ENCODE assay signal across 9 cellular contexts in the genomic region with DNA sequence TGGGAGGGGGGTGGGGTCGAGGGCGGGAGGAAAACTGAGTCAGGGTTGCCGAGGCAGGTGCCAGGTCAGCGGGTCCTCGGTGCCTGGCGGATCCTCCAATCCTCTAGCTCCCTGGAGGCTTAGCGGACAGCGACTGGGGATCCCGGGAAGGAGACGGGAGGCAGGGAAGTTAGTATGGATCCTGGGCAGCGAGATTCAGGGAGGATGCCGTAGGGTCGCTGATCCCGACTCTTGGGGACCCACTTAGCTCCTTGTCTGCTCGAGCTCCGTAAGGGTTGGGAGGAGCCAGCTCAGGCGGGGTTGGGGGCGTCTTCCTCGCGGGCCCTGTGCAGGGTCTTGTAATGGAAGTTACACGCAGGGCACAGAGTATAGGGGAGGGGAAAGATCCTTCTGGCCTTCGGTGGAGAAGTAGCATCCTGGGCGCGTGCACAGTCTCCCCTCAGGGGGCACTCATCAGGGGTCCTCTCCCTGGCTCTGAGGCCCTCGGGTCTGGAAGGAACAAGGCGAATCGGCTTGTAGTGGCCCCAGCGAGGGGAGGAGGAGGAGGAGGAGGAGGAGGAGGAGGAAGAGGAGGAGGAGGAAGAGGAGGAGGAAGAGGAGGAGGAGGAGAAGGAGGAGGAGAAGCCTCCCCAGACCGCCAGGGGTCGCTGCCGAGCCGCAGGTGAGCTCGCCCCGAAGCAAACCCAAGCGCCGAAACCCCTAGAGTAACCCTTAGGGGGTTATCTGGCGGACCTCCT. TPM values are rescaled to one million over a fixed set of nuclear protein-coding genes. Genes with fewer than 3 reads are reported as not detected.
A peak's percentile ranks its signal among the peaks of the same experiment; 100 is the strongest.
DNase-seq lines count a peak whose midpoint lies in the region; ATAC-seq, FAIRE-seq and TF ChIP-seq lines count a peak whose summit lies in the region.
"Had no signal": no experiment of that assay in that cellular context is flagged by ENCODE, and none has a peak within 500 bp of the region (broad histone marks: within the 10 kb centered on the region; RNA-seq: fewer than 3 reads in every experiment).

No MANE protein-coding gene starts in this region.

- H3K27me3 ChIP-seq in WERI-Rb-1 (ENCODE audit: insufficient read depth, low read depth, severe bottlenecking) = no peaks in the 10 kb centered on the region

- FAIRE-seq in kidney (lab: Jason Lieb, UNC) = no peak
- FAIRE-seq: frontal cortex had no signal

- no peak for TF ChIP-seq POLR2A in NB4 (IDR thresholded peaks at IDR 0.05; ENCODE audit: extremely low read depth, insufficient read length)

- H3K36me3 Mint-ChIP-seq in MCF 10A (ENCODE audit: insufficient read depth, unreplicated experiment) = no peaks in the 10 kb centered on the region

- no peak overlapping the region for H3K27ac Mint-ChIP-seq in MCF 10A (ENCODE audit: low read depth, unreplicated experiment)

- CTCF ChIA-PET in MCF 10A (lab: Yijun Ruan, JAX) = interaction anchor here (0.6 to 2.2 kb wide), 24 partner anchors 8 to 953 kb away, joined by 3 to 16 read pairs (median 4); no protein-coding TSS in a partner anchor

- peak; percentile 75 for TF ChIP-seq CTCF in NB4 (IDR thresholded peaks at IDR 0.05; ENCODE audit: low read depth, low read length)
- TF ChIP-seq CTCF in WERI-Rb-1 (IDR thresholded peaks at IDR 0.05; ENCODE audit: low read depth, low read length) = peak; percentile 86
- TF ChIP-seq CTCF in MCF 10A (IDR thresholded peaks at IDR 0.05; ENCODE audit: unreplicated experiment) = peak; percentile 84
- TF ChIP-seq CTCF in kidney (IDR thresholded peaks at IDR 0.05; ENCODE audit: borderline replicate concordance, extremely low read depth, insufficient read depth) = peak; percentile 62

- no peaks in the 10 kb centered on the region for H3K4me1 ChIP-seq in kidney (ENCODE audit: control insufficient read depth in 1 of 2, insufficient read depth in 1 of 2, low read depth in 1 of 2, low read length in 2 of 2)

- intact Hi-C loops in MCF 10A (cut with micrococcal nuclease) (loop anchor here (2.0 to 10.0 kb wide), 2 partner anchors 64 to 302 kb away; no protein-coding TSS in a partner anchor), kidney (cut with DNase I) (no loop called here)

- peaks cover 12% of the 10 kb centered on the region for H3K4me1 Mint-ChIP-seq in MCF 10A (ENCODE audit: insufficient read depth, unreplicated experiment)

- POLR2A ChIA-PET in MCF 10A (lab: Yijun Ruan, JAX) = no interaction called here

- ATAC-seq in GM21619 (IDR thresholded peaks at IDR 0.05; ENCODE audit: unreplicated experiment) (no peak), HG02763 (IDR thresholded peaks at IDR 0.05; ENCODE audit: unreplicated experiment) (no peak)

- BruUV-seq in MCF 10A (replicated peaks; lab: Mats Ljungman, UMichigan) = no TSS peak

- no peaks in the 10 kb centered on the region for H3K36me3 ChIP-seq in WERI-Rb-1
- no peaks in the 10 kb centered on the region for H3K36me3 ChIP-seq in kidney (ENCODE audit: control insufficient read depth in 1 of 2, insufficient read depth in 2 of 2, low read length in 2 of 2)

- no peak overlapping the region for H3K27ac ChIP-seq in WERI-Rb-1
- no peak overlapping the region for H3K27ac ChIP-seq in kidney (ENCODE audit: low read depth in 2 of 2, low read length in 2 of 2)

- no peaks in the 10 kb centered on the region for H3K9me3 Mint-ChIP-seq in MCF 10A (ENCODE audit: unreplicated experiment)

- peaks cover 60% of the 10 kb centered on the region for H3K27me3 Mint-ChIP-seq in MCF 10A (ENCODE audit: insufficient read depth, unreplicated experiment)

- H3K9ac ChIP-seq in kidney (ENCODE audit: low read length in 2 of 2) = no peak overlapping the region

- H3K4me3 ChIP-seq in NB4 (ENCODE audit: low read depth, low read length) (peak overlapping the region; percentile 65), WERI-Rb-1 (ENCODE audit: low read depth, low read length) (peak overlapping the region; percentile 69), kidney (ENCODE audit: low read length in 2 of 2) (no peak overlapping the region)

- peak overlapping the region; percentile 29 for H3K4me3 Mint-ChIP-seq in MCF 10A (ENCODE audit: unreplicated experiment)

- H3K9me3 ChIP-seq in WERI-Rb-1 (ENCODE audit: severe bottlenecking) (no peaks in the 10 kb centered on the region), kidney (ENCODE audit: control insufficient read depth in 1 of 2, low read length in 2 of 2) (no peaks in the 10 kb centered on the region)

- DNase-seq in GDM1 (lab: John Stamatoyannopoulos, UW) = peak; percentile 45
- DNase-seq in NB4 (ENCODE audit: low read depth) = peak; percentile 76
- DNase-seq in WERI-Rb-1 = peak; percentile 76
- peak; percentile 59 for DNase-seq in MCF 10A (ENCODE audit: unreplicated experiment)
- no peak for DNase-seq in kidney
- peak; percentile 77 for DNase-seq in stimulated activated CD4-positive, alpha-beta T cell treated with anti-CD3 and anti-CD28 coated beads, Interleukin-2, amount 100 ng/mL, for 48 hours

RNA-seq across cellular contexts. Expression of gene SLC12A5, which starts 6.4 kb away (rescaled TPM):
- total RNA-seq in MCF 10A (2022) (0.75 and 0.98 TPM in 2 replicates), kidney (2.0 TPM)
- 2.5 TPM for polyA plus RNA-seq in kidney (ENCODE audit: insufficient read depth, low read depth, low replicate concordance)

RNA-seq across cellular contexts. Expression of gene MMP9, which starts 13.9 kb away (rescaled TPM):
- total RNA-seq in MCF 10A (2022) = 0.12 TPM in 1 of 2 replicates, not detected in the other
- 6.6 TPM for total RNA-seq in kidney
- polyA plus RNA-seq in kidney (ENCODE audit: insufficient read depth, low read depth, low replicate concordance) = not detected

RNA-seq across cellular contexts. Expression of gene ZNF335, which starts 50.6 kb away (rescaled TPM):
- 24.2 and 26.9 TPM in 2 replicates for total RNA-seq in MCF 10A (2022)
- 22.3 TPM for total RNA-seq in kidney
- polyA plus RNA-seq in kidney (ENCODE audit: insufficient read depth, low read depth, low replicate concordance) = 5.7 TPM

Comparison
In these comparisons a context has a peak if more than half of its experiments do, and no peak if none do; other contexts are left out.
1. H3K4me3 ChIP-seq: peak in NB4 (single experiment) and WERI-Rb-1 (single experiment); none in kidney (0 of 2).
2. Peak in every context shown above with its lines, with median percentiles within 50 percentile points of each other: CTCF ChIP-seq.